ENCODE assay signal across 19 cellular contexts in the genomic region with DNA sequence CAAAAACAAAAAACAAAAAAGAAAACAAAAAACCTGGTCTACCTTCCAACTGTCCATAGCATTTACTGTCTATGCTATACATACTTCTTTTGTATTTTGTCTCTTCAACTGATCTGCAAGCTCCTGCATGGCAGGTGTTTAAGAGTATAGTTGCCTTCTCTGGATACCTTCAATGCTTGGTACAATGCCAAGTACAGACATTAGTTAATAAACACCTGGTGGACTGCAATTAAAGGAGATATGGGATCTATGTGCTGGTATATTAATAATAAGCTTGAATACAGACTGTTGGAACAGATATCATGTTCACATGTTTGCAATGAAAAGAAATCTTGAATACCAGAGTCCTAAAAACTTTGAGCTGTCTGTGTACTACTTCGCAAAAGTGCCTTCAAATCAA.
A peak's percentile ranks its signal among the peaks of the same experiment; 100 is the strongest.
DNase-seq lines count a peak whose midpoint lies in the region; ATAC-seq and TF ChIP-seq lines count a peak whose summit lies in the region.
"Had no signal": no experiment of that assay in that cellular context is flagged by ENCODE, and none has a peak within 500 bp of the region (broad histone marks: within the 10 kb centered on the region; RNA-seq: fewer than 3 reads in every experiment).

No MANE protein-coding gene starts in this region.

- POLR2A ChIA-PET in Caco-2 (lab: Charles Lee) (no interaction called here), PC-9 (lab: Charles Lee; ENCODE audit: unreplicated experiment) (interaction anchor here (0.7 kb wide), 1 partner anchor 1244 kb away, joined by 3 read pairs; no protein-coding TSS in a partner anchor)

- CTCF ChIA-PET in Caco-2 (lab: Charles Lee) (no interaction called here), PC-9 (lab: Charles Lee) (no interaction called here)

- H2AFZ ChIP-seq in PC-9: no peak overlapping the region
- no peak overlapping the region for H2AFZ ChIP-seq in parathyroid adenoma

- TF ChIP-seq CTCF in Caco-2 (IDR thresholded peaks at IDR 0.05; ENCODE audit: insufficient read depth in 1 of 2, low read depth in 1 of 2, low read length in 1 of 2, severe bottlenecking in 1 of 2, unreplicated experiment in 1 of 2): no peak
- TF ChIP-seq CTCF in PC-9 (conservative IDR thresholded peaks at IDR 0.05): no peak
- no peak for TF ChIP-seq CTCF in parathyroid adenoma (IDR thresholded peaks at IDR 0.05)
- TF ChIP-seq CTCF in body of pancreas (IDR thresholded peaks at IDR 0.05): no peak

- H3K27ac Mint-ChIP-seq in Caco-2 (ENCODE audit: unreplicated experiment): no peak overlapping the region
- H3K27ac Mint-ChIP-seq: B cell had no signal

- H3K27ac ChIP-seq in PC-9 (0 out of 2 replicates have a peak overlapping the region, but pooled peaks have one; percentile 9), parathyroid adenoma (peak overlapping the region; percentile 96), body of pancreas (peak overlapping the region in 2 of 4 donors; percentile 22 to 37), aorta (ENCODE audit: low read depth in 1 of 2, low read length in 2 of 2) (no peak overlapping the region)

- TF ChIP-seq POLR2A in body of pancreas (IDR thresholded peaks at IDR 0.05): no peak

- peak overlapping the region; percentile 2 for H3K4me3 Mint-ChIP-seq in Caco-2 (ENCODE audit: unreplicated experiment)
- H3K4me3 Mint-ChIP-seq: B cell, H9 had no signal

- H3K4me3 ChIP-seq in Caco-2 (ENCODE audit: low read depth, low read length) (no peak overlapping the region), PC-9 (peak overlapping the region; percentile 87; the same call in 1 of the 2 replicates), parathyroid adenoma (ENCODE audit: low read depth, low read length) (no peak overlapping the region), body of pancreas (no peak overlapping the region), aorta (ENCODE audit: low read length in 2 of 2) (no peak overlapping the region)
- H3K4me3 ChIP-seq: K562 had no signal

- peaks cover 36% of the 10 kb centered on the region for H3K4me1 Mint-ChIP-seq in Caco-2 (ENCODE audit: low read depth, unreplicated experiment)

- peaks cover 99% of the 10 kb centered on the region for H3K79me2 ChIP-seq in PC-9 (ENCODE audit: low read depth)
- peaks cover 67% of the 10 kb centered on the region for H3K79me2 ChIP-seq in parathyroid adenoma

- DNase-seq in NCI-H146 (lab: John Stamatoyannopoulos, UW) (peak; percentile 35), NCI-H146 treated with DMSO at 0.1 percent for 48 hours (lab: John Stamatoyannopoulos, UW; ENCODE audit: unreplicated experiment) (no peak), Caco-2 (no peak), PC-9 (no peak), body of pancreas (no peak), aorta (no peak)
- DNase-seq: GF-D8; H9; NCI-H1436; NCI-H2029 treated with DMSO at 0.1 percent for 48 hours; NCI-H226; NCI-H526 treated with DMSO at 0.1 percent for 48 hours; NK-92 treated with Interleukin-12 subunit alpha and Interleukin-12 subunit beta, amount 100 ng/mL, for 24 hours; SHP77; SK-N-SH had no signal

- intact Hi-C loops in Caco-2 (cut with micrococcal nuclease; ENCODE audit: unreplicated experiment) (no loop called here), PC-9 (cut with micrococcal nuclease; ENCODE audit: unreplicated experiment) (loop anchor here (5.0 kb wide), 2 partner anchors 43 to 123 kb away; no protein-coding TSS in a partner anchor), body of pancreas (cut with DNase I) (no loop called here), aorta (cut with DNase I) (no loop called here)

- H3K36me3 Mint-ChIP-seq in Caco-2 (ENCODE audit: insufficient read depth, unreplicated experiment): peaks cover 33% of the 10 kb centered on the region

- BruUV-seq in Caco-2 (replicated peaks; lab: Mats Ljungman, UMichigan) (no TSS peak), PC-9 (replicated peaks; lab: Mats Ljungman, UMichigan) (no TSS peak)

- no peak overlapping the region for H3K9ac ChIP-seq in parathyroid adenoma
- H3K9ac ChIP-seq: SK-N-SH had no signal

- peak overlapping the region; percentile 98 for H3K4me2 ChIP-seq in PC-9
- H3K4me2 ChIP-seq in parathyroid adenoma (ENCODE audit: low read length): peak overlapping the region; percentile 19
- H3K4me2 ChIP-seq: SK-N-SH had no signal

- WGBS in body of pancreas, 2 donors: 17 to 24% methylated on average over 1 of the region's 1 CpG
- 95 to 100% methylated on average over 1 of the region's 1 CpG for WGBS in aorta, 2 donors

- ATAC-seq in body of pancreas (no peak), HG03159 (IDR thresholded peaks at IDR 0.05; ENCODE audit: unreplicated experiment) (no peak), aorta (ENCODE audit: low FRiP score) (no peak)
- ATAC-seq: K562 had no signal

- no peaks in the 10 kb centered on the region for H3K9me2 ChIP-seq in PC-9 (ENCODE audit: insufficient read depth)
- H3K9me2 ChIP-seq: SK-N-SH had no signal

- H3K27me3 Mint-ChIP-seq in Caco-2 (ENCODE audit: insufficient read depth, unreplicated experiment): no peaks in the 10 kb centered on the region
- H3K27me3 Mint-ChIP-seq: B cell had no signal

- peaks cover 67% of the 10 kb centered on the region for H3F3A ChIP-seq in PC-9 (ENCODE audit: insufficient read depth, low read depth)

- H3K9me3 ChIP-seq in Caco-2: no peaks in the 10 kb centered on the region
- H3K9me3 ChIP-seq in PC-9 (ENCODE audit: insufficient read depth, low read depth): no peaks in the 10 kb centered on the region
- no peaks in the 10 kb centered on the region for H3K9me3 ChIP-seq in parathyroid adenoma (ENCODE audit: control insufficient read depth, low read length)
- no peaks in the 10 kb centered on the region for H3K9me3 ChIP-seq in body of pancreas
- H3K9me3 ChIP-seq in aorta (ENCODE audit: control insufficient read depth, low read length): no peaks in the 10 kb centered on the region
- H3K9me3 ChIP-seq: SK-N-SH had no signal

- H3K36me3 ChIP-seq in Caco-2 (ENCODE audit: control insufficient read depth, insufficient read depth, low read length) (no peaks in the 10 kb centered on the region; the same call in 1 of the 2 replicates), PC-9 (ENCODE audit: low read depth) (peaks cover 13% of the 10 kb centered on the region; the same call in 1 of the 2 replicates), parathyroid adenoma (ENCODE audit: control insufficient read depth, insufficient read depth, low read length) (no peaks in the 10 kb centered on the region), body of pancreas (replicated peaks in 1 of 2; ENCODE audit: insufficient read depth in 1 of 2, low read depth in 2 of 2) (no peaks in the 10 kb centered on the region), aorta (ENCODE audit: control insufficient read depth in 1 of 2, insufficient read depth in 2 of 2, low read length in 1 of 2) (no peaks in the 10 kb centered on the region)

- H4K20me1 ChIP-seq in PC-9 (ENCODE audit: insufficient read depth): peaks cover 13% of the 10 kb centered on the region; the same call in 1 of the 2 replicates

- H3K4me1 ChIP-seq in Caco-2: peaks cover 24% of the 10 kb centered on the region
- peaks cover 59% of the 10 kb centered on the region for H3K4me1 ChIP-seq in PC-9 (replicated peaks; ENCODE audit: insufficient read depth)
- H3K4me1 ChIP-seq in parathyroid adenoma: peaks cover 20% of the 10 kb centered on the region
- H3K4me1 ChIP-seq in body of pancreas: peaks cover 74% of the 10 kb centered on the region
- H3K4me1 ChIP-seq in aorta (ENCODE audit: control insufficient read depth in 1 of 2, insufficient read depth in 2 of 2, low read length in 2 of 2): no peaks in the 10 kb centered on the region

- no peaks in the 10 kb centered on the region for H3K9me3 Mint-ChIP-seq in Caco-2 (ENCODE audit: unreplicated experiment)
- H3K9me3 Mint-ChIP-seq: H9 had no signal

- H3K27me3 ChIP-seq in Caco-2 (replicated peaks; ENCODE audit: control insufficient read depth, insufficient read depth, low read length) (no peaks in the 10 kb centered on the region), PC-9 (ENCODE audit: insufficient read depth, low read depth) (no peaks in the 10 kb centered on the region), parathyroid adenoma (ENCODE audit: control insufficient read depth, insufficient read depth, low read length) (no peaks in the 10 kb centered on the region), body of pancreas (no peaks in the 10 kb centered on the region), aorta (ENCODE audit: control insufficient read depth in 1 of 2, insufficient read depth in 2 of 2, low read length in 1 of 2) (no peaks in the 10 kb centered on the region)

Comparison
In these comparisons a context has a peak if more than half of its experiments do, and no peak if none do; other contexts are left out.
1. H3K27ac ChIP-seq: peak in PC-9 (single experiment) and parathyroid adenoma (single experiment); none in aorta (0 of 2).